Comparison of ENCODE assay signal across 1 cellular context in genomic region chr3:161420746-161421145, GRCh38.
A peak's percentile ranks its signal among the peaks of the same experiment; 100 is the strongest.
TF ChIP-seq lines count a peak whose summit lies in the region.

No MANE protein-coding gene starts in this region.

TF ChIP-seq in H1, 55 proteins besides CTCF, POLR2A, EP300 and RAD21:
- TF ChIP-seq BCL11A (IDR thresholded peaks at IDR 0.05; ENCODE audit: low read depth in 2 of 2, low read length in 2 of 2) = no peak
- no peak for TF ChIP-seq HDAC6 (IDR thresholded peaks at IDR 0.05; ENCODE audit: low read depth, low read length)
- no peak for TF ChIP-seq SRF (IDR thresholded peaks at IDR 0.05; ENCODE audit: low read depth, low read length)
- TF ChIP-seq JUN (IDR thresholded peaks at IDR 0.05; ENCODE audit: low read depth, low read length) = no peak
- TF ChIP-seq SP4 (IDR thresholded peaks at IDR 0.05; ENCODE audit: low read length) = no peak
- TF ChIP-seq GABPA (IDR thresholded peaks at IDR 0.05; ENCODE audit: borderline replicate concordance, insufficient read depth, low read length) = no peak
- TF ChIP-seq BRCA1 (IDR thresholded peaks at IDR 0.05; ENCODE audit: low read depth, low read length) = no peak
- TF ChIP-seq EGR1 (IDR thresholded peaks at IDR 0.05; ENCODE audit: borderline replicate concordance, low read depth, low read length) = 0 out of 2 replicates have a peak, but pooled peaks have one; percentile 9
- peak; percentile 25; the same call in 1 of the 2 replicates for TF ChIP-seq YY1 (IDR thresholded peaks at IDR 0.05; ENCODE audit: low read depth, low read length)
- TF ChIP-seq, protein P1, sequence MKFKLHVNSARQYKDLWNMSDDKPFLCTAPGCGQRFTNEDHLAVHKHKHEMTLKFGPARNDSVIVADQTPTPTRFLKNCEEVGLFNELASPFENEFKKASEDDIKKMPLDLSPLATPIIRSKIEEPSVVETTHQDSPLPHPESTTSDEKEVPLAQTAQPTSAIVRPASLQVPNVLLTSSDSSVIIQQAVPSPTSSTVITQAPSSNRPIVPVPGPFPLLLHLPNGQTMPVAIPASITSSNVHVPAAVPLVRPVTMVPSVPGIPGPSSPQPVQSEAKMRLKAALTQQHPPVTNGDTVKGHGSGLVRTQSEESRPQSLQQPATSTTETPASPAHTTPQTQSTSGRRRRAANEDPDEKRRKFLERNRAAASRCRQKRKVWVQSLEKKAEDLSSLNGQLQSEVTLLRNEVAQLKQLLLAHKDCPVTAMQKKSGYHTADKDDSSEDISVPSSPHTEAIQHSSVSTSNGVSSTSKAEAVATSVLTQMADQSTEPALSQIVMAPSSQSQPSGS (IDR thresholded peaks at IDR 0.05; ENCODE audit: low read length) = 0 out of 2 replicates have a peak, but pooled peaks have one; percentile 54
- TF ChIP-seq, protein P2, sequence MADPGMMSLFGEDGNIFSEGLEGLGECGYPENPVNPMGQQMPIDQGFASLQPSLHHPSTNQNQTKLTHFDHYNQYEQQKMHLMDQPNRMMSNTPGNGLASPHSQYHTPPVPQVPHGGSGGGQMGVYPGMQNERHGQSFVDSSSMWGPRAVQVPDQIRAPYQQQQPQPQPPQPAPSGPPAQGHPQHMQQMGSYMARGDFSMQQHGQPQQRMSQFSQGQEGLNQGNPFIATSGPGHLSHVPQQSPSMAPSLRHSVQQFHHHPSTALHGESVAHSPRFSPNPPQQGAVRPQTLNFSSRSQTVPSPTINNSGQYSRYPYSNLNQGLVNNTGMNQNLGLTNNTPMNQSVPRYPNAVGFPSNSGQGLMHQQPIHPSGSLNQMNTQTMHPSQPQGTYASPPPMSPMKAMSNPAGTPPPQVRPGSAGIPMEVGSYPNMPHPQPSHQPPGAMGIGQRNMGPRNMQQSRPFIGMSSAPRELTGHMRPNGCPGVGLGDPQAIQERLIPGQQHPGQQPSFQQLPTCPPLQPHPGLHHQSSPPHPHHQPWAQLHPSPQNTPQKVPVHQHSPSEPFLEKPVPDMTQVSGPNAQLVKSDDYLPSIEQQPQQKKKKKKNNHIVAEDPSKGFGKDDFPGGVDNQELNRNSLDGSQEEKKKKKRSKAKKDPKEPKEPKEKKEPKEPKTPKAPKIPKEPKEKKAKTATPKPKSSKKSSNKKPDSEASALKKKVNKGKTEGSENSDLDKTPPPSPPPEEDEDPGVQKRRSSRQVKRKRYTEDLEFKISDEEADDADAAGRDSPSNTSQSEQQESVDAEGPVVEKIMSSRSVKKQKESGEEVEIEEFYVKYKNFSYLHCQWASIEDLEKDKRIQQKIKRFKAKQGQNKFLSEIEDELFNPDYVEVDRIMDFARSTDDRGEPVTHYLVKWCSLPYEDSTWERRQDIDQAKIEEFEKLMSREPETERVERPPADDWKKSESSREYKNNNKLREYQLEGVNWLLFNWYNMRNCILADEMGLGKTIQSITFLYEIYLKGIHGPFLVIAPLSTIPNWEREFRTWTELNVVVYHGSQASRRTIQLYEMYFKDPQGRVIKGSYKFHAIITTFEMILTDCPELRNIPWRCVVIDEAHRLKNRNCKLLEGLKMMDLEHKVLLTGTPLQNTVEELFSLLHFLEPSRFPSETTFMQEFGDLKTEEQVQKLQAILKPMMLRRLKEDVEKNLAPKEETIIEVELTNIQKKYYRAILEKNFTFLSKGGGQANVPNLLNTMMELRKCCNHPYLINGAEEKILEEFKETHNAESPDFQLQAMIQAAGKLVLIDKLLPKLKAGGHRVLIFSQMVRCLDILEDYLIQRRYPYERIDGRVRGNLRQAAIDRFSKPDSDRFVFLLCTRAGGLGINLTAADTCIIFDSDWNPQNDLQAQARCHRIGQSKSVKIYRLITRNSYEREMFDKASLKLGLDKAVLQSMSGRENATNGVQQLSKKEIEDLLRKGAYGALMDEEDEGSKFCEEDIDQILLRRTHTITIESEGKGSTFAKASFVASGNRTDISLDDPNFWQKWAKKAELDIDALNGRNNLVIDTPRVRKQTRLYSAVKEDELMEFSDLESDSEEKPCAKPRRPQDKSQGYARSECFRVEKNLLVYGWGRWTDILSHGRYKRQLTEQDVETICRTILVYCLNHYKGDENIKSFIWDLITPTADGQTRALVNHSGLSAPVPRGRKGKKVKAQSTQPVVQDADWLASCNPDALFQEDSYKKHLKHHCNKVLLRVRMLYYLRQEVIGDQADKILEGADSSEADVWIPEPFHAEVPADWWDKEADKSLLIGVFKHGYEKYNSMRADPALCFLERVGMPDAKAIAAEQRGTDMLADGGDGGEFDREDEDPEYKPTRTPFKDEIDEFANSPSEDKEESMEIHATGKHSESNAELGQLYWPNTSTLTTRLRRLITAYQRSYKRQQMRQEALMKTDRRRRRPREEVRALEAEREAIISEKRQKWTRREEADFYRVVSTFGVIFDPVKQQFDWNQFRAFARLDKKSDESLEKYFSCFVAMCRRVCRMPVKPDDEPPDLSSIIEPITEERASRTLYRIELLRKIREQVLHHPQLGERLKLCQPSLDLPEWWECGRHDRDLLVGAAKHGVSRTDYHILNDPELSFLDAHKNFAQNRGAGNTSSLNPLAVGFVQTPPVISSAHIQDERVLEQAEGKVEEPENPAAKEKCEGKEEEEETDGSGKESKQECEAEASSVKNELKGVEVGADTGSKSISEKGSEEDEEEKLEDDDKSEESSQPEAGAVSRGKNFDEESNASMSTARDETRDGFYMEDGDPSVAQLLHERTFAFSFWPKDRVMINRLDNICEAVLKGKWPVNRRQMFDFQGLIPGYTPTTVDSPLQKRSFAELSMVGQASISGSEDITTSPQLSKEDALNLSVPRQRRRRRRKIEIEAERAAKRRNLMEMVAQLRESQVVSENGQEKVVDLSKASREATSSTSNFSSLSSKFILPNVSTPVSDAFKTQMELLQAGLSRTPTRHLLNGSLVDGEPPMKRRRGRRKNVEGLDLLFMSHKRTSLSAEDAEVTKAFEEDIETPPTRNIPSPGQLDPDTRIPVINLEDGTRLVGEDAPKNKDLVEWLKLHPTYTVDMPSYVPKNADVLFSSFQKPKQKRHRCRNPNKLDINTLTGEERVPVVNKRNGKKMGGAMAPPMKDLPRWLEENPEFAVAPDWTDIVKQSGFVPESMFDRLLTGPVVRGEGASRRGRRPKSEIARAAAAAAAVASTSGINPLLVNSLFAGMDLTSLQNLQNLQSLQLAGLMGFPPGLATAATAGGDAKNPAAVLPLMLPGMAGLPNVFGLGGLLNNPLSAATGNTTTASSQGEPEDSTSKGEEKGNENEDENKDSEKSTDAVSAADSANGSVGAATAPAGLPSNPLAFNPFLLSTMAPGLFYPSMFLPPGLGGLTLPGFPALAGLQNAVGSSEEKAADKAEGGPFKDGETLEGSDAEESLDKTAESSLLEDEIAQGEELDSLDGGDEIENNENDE (IDR thresholded peaks at IDR 0.05; ENCODE audit: insufficient replicate concordance, low read length) = peak; percentile 59
- TF ChIP-seq RXRA (IDR thresholded peaks at IDR 0.05; ENCODE audit: insufficient read depth, low read depth, low read length) = no peak
- no peak for TF ChIP-seq SIRT6 (IDR thresholded peaks at IDR 0.05; ENCODE audit: low read length)
- no peak for TF ChIP-seq ATF3 (IDR thresholded peaks at IDR 0.05; ENCODE audit: insufficient read depth, low read depth, low read length)
- no peak for TF ChIP-seq BACH1 (IDR thresholded peaks at IDR 0.05; ENCODE audit: low read length)
- no peak for TF ChIP-seq CTBP2 (IDR thresholded peaks at IDR 0.05; ENCODE audit: borderline replicate concordance, insufficient read depth, insufficient read length, low read length)
- TF ChIP-seq CHD1 (IDR thresholded peaks at IDR 0.05; ENCODE audit: low read depth, low read length) = no peak
- no peak for TF ChIP-seq ASH2L (IDR thresholded peaks at IDR 0.05; ENCODE audit: low read length)
- no peak for TF ChIP-seq PHF8 (conservative IDR thresholded peaks at IDR 0.05; ENCODE audit: low read depth, low read length)
- TF ChIP-seq EZH2 (IDR thresholded peaks at IDR 0.05; ENCODE audit: low read depth, low read length, severe bottlenecking) = no peak
- no peak for TF ChIP-seq CEBPB (IDR thresholded peaks at IDR 0.05; ENCODE audit: low read depth, low read length)
- peak; percentile 13; the same call in 1 of the 2 replicates for TF ChIP-seq CREB1 (IDR thresholded peaks at IDR 0.05)
- TF ChIP-seq RNF2 (IDR thresholded peaks at IDR 0.05; ENCODE audit: borderline replicate concordance, low read depth, low read length, missing control alignments, poor library complexity, severe bottlenecking) = no peak
- peak; percentile 1; the same call in 1 of the 2 replicates for TF ChIP-seq POU5F1 (IDR thresholded peaks at IDR 0.05; ENCODE audit: low read depth, low read length)
- 0 out of 2 replicates have a peak, but pooled peaks have one; percentile 52 for TF ChIP-seq RBBP5 (IDR thresholded peaks at IDR 0.05; ENCODE audit: borderline replicate concordance, low read depth, low read length)
- no peak for TF ChIP-seq TAF7 (optimal IDR thresholded peaks at IDR 0.05; ENCODE audit: borderline replicate concordance, low read depth, low read length)
- TF ChIP-seq HDAC2 (IDR thresholded peaks at IDR 0.05; ENCODE audit: borderline replicate concordance in 1 of 2, low read depth in 2 of 2, low read length in 2 of 2) = peak; percentile 76 to 86; a peak in 2 of 4 replicates
- TF ChIP-seq, protein P3, sequence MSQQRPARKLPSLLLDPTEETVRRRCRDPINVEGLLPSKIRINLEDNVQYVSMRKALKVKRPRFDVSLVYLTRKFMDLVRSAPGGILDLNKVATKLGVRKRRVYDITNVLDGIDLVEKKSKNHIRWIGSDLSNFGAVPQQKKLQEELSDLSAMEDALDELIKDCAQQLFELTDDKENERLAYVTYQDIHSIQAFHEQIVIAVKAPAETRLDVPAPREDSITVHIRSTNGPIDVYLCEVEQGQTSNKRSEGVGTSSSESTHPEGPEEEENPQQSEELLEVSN (IDR thresholded peaks at IDR 0.05) = no peak
- no peak for TF ChIP-seq POLR2AphosphoS5 (IDR thresholded peaks at IDR 0.05; ENCODE audit: low read depth, low read length)
- no peak for TF ChIP-seq MAFK (IDR thresholded peaks at IDR 0.05; ENCODE audit: low read depth, low read length)
- peak; percentile 34; the same call in 1 of the 2 replicates for TF ChIP-seq JUND (IDR thresholded peaks at IDR 0.05; ENCODE audit: low read length)
- no peak for TF ChIP-seq ZNF274 (IDR thresholded peaks at IDR 0.05; ENCODE audit: borderline replicate concordance, extremely low read depth, low read length)
- peak; percentile 99 for TF ChIP-seq TEAD4 (IDR thresholded peaks at IDR 0.05; ENCODE audit: low read depth, low read length)
- TF ChIP-seq RFX5 (IDR thresholded peaks at IDR 0.05; ENCODE audit: borderline replicate concordance, low read depth, low read length) = no peak
- TF ChIP-seq SIN3A (conservative IDR thresholded peaks at IDR 0.05 in 1 of 2, IDR thresholded peaks at IDR 0.05 in 1 of 2; ENCODE audit: low read depth in 1 of 2, low read length in 2 of 2) = peak in 1 of 2 experiments; percentile 74; a peak in 1 of 4 replicates
- TF ChIP-seq KDM5A (IDR thresholded peaks at IDR 0.05; ENCODE audit: low read length) = no peak
- no peak for TF ChIP-seq FOSL1 (IDR thresholded peaks at IDR 0.05; ENCODE audit: insufficient read depth, low read depth, low read length)
- TF ChIP-seq KDM4A (IDR thresholded peaks at IDR 0.05; ENCODE audit: low read depth, low read length, severe bottlenecking) = no peak
- no peak for TF ChIP-seq NANOG (IDR thresholded peaks at IDR 0.05; ENCODE audit: insufficient read depth, low read depth, low read length, poor library complexity, severe bottlenecking)
- TF ChIP-seq, protein P4, sequence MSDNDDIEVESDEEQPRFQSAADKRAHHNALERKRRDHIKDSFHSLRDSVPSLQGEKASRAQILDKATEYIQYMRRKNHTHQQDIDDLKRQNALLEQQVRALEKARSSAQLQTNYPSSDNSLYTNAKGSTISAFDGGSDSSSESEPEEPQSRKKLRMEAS (IDR thresholded peaks at IDR 0.05) = peak; percentile 31; the same call in 1 of the 2 replicates
